ENCODE assay signal across 1 cellular context in genomic region chr2:10400002-10400401, GRCh38.
TF ChIP-seq lines count a peak whose summit lies in the region.

No MANE protein-coding gene starts in this region.

TF ChIP-seq in GM23338, 12 proteins besides CTCF, POLR2A, EP300 and RAD21:
- TF ChIP-seq ZNF462 (CRISPR knock-in tag; IDR thresholded peaks at IDR 0.05): no peak
- no peak for TF ChIP-seq NANOG (IDR thresholded peaks at IDR 0.05; ENCODE audit: borderline replicate concordance)
- no peak for TF ChIP-seq CREB1 (CRISPR knock-in tag; IDR thresholded peaks at IDR 0.05; ENCODE audit: low read depth)
- no peak for TF ChIP-seq EZH2 (IDR thresholded peaks at IDR 0.05; ENCODE audit: low read depth, unreplicated experiment)
- TF ChIP-seq STAT1 (IDR thresholded peaks at IDR 0.05; ENCODE audit: unreplicated experiment): no peak
- TF ChIP-seq EZH2phosphoT487 (IDR thresholded peaks at IDR 0.05; ENCODE audit: unreplicated experiment): no peak
- TF ChIP-seq JUNB (IDR thresholded peaks at IDR 0.05; ENCODE audit: unreplicated experiment): no peak
- no peak for TF ChIP-seq ZNF331 (CRISPR knock-in tag; IDR thresholded peaks at IDR 0.05; ENCODE audit: low read depth)
- TF ChIP-seq ETS1 (IDR thresholded peaks at IDR 0.05): no peak
- TF ChIP-seq ZNF114 (CRISPR knock-in tag; IDR thresholded peaks at IDR 0.05): no peak
- no peak for TF ChIP-seq POLR2AphosphoS5 (IDR thresholded peaks at IDR 0.05; ENCODE audit: low read depth)
- no peak for TF ChIP-seq REST (IDR thresholded peaks at IDR 0.05; ENCODE audit: unreplicated experiment)
